12 cellular contexts compared by ENCODE assay signal in the genomic region with DNA sequence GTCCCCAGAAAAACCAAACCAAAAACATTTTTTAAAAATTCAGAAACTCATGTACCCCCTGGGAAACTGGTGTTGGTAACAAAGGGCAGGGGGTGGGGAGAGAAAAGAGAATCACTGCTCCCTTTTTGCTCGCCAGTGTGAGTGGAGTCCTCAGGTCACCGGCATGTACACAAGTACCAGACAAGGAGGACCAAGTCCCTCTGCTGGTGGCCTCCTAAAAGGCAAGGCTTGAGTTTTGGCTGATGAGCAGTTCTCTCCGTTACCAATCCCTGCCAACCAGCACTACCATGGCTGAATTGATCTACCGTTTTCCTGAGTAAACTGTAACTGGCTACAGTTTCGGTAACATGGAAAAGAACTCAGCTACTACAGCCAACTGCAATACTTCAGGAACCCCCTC. TPM values are rescaled to one million over a fixed set of nuclear protein-coding genes. Genes with fewer than 3 reads are reported as not detected.
DNase-seq lines count a peak whose midpoint lies in the region; ATAC-seq, FAIRE-seq and TF ChIP-seq lines count a peak whose summit lies in the region.
"Had no signal": no experiment of that assay in that cellular context is flagged by ENCODE, and none has a peak within 500 bp of the region (broad histone marks: within the 10 kb centered on the region; RNA-seq: fewer than 3 reads in every experiment).

No MANE protein-coding gene starts in this region.

- H2AFZ ChIP-seq in astrocyte (ENCODE audit: low read depth, low read length) (no peak overlapping the region), hepatocyte (no peak overlapping the region)

- no peaks in the 10 kb centered on the region for H3K36me3 Mint-ChIP-seq in activated CD8-positive, alpha-beta memory T cell treated with anti-CD3 and anti-CD28 coated beads, Interleukin-2, amount 10 ng/mL, durations not matched to agents 7 days and 5 days
- H3K36me3 Mint-ChIP-seq in astrocyte (ENCODE audit: low read depth, unreplicated experiment) (peaks cover 28% of the 10 kb centered on the region), type B pancreatic cell (peaks cover 48% of the 10 kb centered on the region)
- H3K36me3 Mint-ChIP-seq: activated naive CD4-positive, alpha-beta T cell treated with anti-CD3 and anti-CD28 coated beads, Interleukin-2, amount 50 U/mL, for 24 hours had no signal

- ATAC-seq in activated CD8-positive, alpha-beta memory T cell treated with anti-CD3 and anti-CD28 coated beads, Interleukin-2, amount 10 ng/mL, durations not matched to agents 7 days and 5 days, result no peak

- H3K36me3 ChIP-seq in astrocyte (ENCODE audit: insufficient read depth, low read length) (peaks cover 15% of the 10 kb centered on the region), hepatocyte (replicated peaks; ENCODE audit: insufficient read depth, low read depth) (no peaks in the 10 kb centered on the region)

- no peaks in the 10 kb centered on the region for H3K9me3 Mint-ChIP-seq in activated CD8-positive, alpha-beta memory T cell treated with anti-CD3 and anti-CD28 coated beads, Interleukin-2, amount 10 ng/mL, durations not matched to agents 7 days and 5 days (ENCODE audit: low read depth)
- no peaks in the 10 kb centered on the region for H3K9me3 Mint-ChIP-seq in astrocyte (ENCODE audit: unreplicated experiment)
- no peaks in the 10 kb centered on the region for H3K9me3 Mint-ChIP-seq in type B pancreatic cell
- H3K9me3 Mint-ChIP-seq: activated naive CD4-positive, alpha-beta T cell treated with anti-CD3 and anti-CD28 coated beads, Interleukin-2, amount 50 U/mL, for 24 hours had no signal

- no peak overlapping the region for H3K4me3 Mint-ChIP-seq in activated CD8-positive, alpha-beta memory T cell treated with anti-CD3 and anti-CD28 coated beads, Interleukin-2, amount 10 ng/mL, durations not matched to agents 7 days and 5 days
- no peak overlapping the region for H3K4me3 Mint-ChIP-seq in astrocyte (ENCODE audit: unreplicated experiment)
- no peak overlapping the region for H3K4me3 Mint-ChIP-seq in type B pancreatic cell
- H3K4me3 Mint-ChIP-seq: activated naive CD4-positive, alpha-beta T cell treated with anti-CD3 and anti-CD28 coated beads, Interleukin-2, amount 50 U/mL, for 24 hours had no signal

- TF ChIP-seq CTCF in astrocyte (IDR thresholded peaks at IDR 0.05; ENCODE audit: insufficient read depth, low read depth, low read length) (peak; percentile 19), hepatocyte (IDR thresholded peaks at IDR 0.05; ENCODE audit: poor library complexity) (peak; percentile 6), type B pancreatic cell (conservative IDR thresholded peaks at IDR 0.05) (peak; percentile 43)

- H3K9ac ChIP-seq in astrocyte (ENCODE audit: low read length), result no peak overlapping the region

- H3K27me3 ChIP-seq in astrocyte (ENCODE audit: insufficient read depth, low read length), result no peaks in the 10 kb centered on the region
- no peaks in the 10 kb centered on the region for H3K27me3 ChIP-seq in hepatocyte
- H3K27me3 ChIP-seq: vagina had no signal

- H3K9me2 ChIP-seq in hepatocyte (replicated peaks; ENCODE audit: insufficient read depth), result no peaks in the 10 kb centered on the region

- CTCF ChIA-PET in activated CD8-positive, alpha-beta memory T cell treated with anti-CD3 and anti-CD28 coated beads, Interleukin-2, amount 10 ng/mL, durations not matched to agents 7 days and 5 days (lab: Charles Lee), result interaction anchor here (1.1 kb wide), 1 partner anchor 118 kb away, joined by 3 read pairs; no protein-coding TSS in a partner anchor

- no peak overlapping the region for H3K4me2 ChIP-seq in astrocyte (ENCODE audit: low read length)
- H3K4me2 ChIP-seq in hepatocyte, result no peak overlapping the region

- peaks cover 26% of the 10 kb centered on the region for H3K4me1 ChIP-seq in astrocyte (ENCODE audit: insufficient read depth, low read length)
- H3K4me1 ChIP-seq in hepatocyte (ENCODE audit: insufficient read depth), result peaks cover 10% of the 10 kb centered on the region
- H3K4me1 ChIP-seq: vagina had no signal

- H3K79me2 ChIP-seq in astrocyte (ENCODE audit: insufficient read depth, low read length) (no peaks in the 10 kb centered on the region), hepatocyte (no peaks in the 10 kb centered on the region)

- FAIRE-seq in astrocyte (lab: Jason Lieb, UNC), result no peak

- no peaks in the 10 kb centered on the region for H3K4me1 Mint-ChIP-seq in activated CD8-positive, alpha-beta memory T cell treated with anti-CD3 and anti-CD28 coated beads, Interleukin-2, amount 10 ng/mL, durations not matched to agents 7 days and 5 days
- H3K4me1 Mint-ChIP-seq in astrocyte (ENCODE audit: low read depth, unreplicated experiment) (peaks cover 23% of the 10 kb centered on the region), type B pancreatic cell (ENCODE audit: unreplicated experiment) (peaks cover 26% of the 10 kb centered on the region)
- H3K4me1 Mint-ChIP-seq: activated naive CD4-positive, alpha-beta T cell treated with anti-CD3 and anti-CD28 coated beads, Interleukin-2, amount 50 U/mL, for 24 hours had no signal

- peaks cover 4% of the 10 kb centered on the region for H3K27me3 Mint-ChIP-seq in activated CD8-positive, alpha-beta memory T cell treated with anti-CD3 and anti-CD28 coated beads, Interleukin-2, amount 10 ng/mL, durations not matched to agents 7 days and 5 days
- H3K27me3 Mint-ChIP-seq in astrocyte (ENCODE audit: low read depth, unreplicated experiment), result no peaks in the 10 kb centered on the region
- no peaks in the 10 kb centered on the region for H3K27me3 Mint-ChIP-seq in type B pancreatic cell

- H3K4me3 ChIP-seq in astrocyte (ENCODE audit: insufficient read depth, low read depth, low read length) (no peak overlapping the region), hepatocyte (no peak overlapping the region)
- H3K4me3 ChIP-seq: vagina had no signal

- H3K27ac ChIP-seq in astrocyte (ENCODE audit: low read depth, low read length) (no peak overlapping the region), hepatocyte (no peak overlapping the region)
- H3K27ac ChIP-seq: vagina had no signal

- no peak overlapping the region for H3K27ac Mint-ChIP-seq in activated CD8-positive, alpha-beta memory T cell treated with anti-CD3 and anti-CD28 coated beads, Interleukin-2, amount 10 ng/mL, durations not matched to agents 7 days and 5 days
- H3K27ac Mint-ChIP-seq in astrocyte (ENCODE audit: unreplicated experiment) (no peak overlapping the region), type B pancreatic cell (peak overlapping the region; percentile 10)
- H3K27ac Mint-ChIP-seq: activated naive CD4-positive, alpha-beta T cell treated with anti-CD3 and anti-CD28 coated beads, Interleukin-2, amount 50 U/mL, for 24 hours had no signal

- DNase-seq in activated CD8-positive, alpha-beta memory T cell treated with anti-CD3 and anti-CD28 coated beads, Interleukin-2, amount 10 ng/mL, durations not matched to agents 7 days and 5 days, result peak; percentile 38
- no peak for DNase-seq in activated CD8-positive, alpha-beta memory T cell treated with anti-CD3 and anti-CD28 coated beads, Interleukin-2, amount 50 U/mL, for 4 hours
- DNase-seq in astrocyte (ENCODE audit: low read depth) (no peak), hepatocyte (ENCODE audit: low spot score) (no peak), type B pancreatic cell (ENCODE audit: extremely low spot score, unreplicated experiment) (no peak), hypothalamus (lab: John Stamatoyannopoulos, UW) (no peak), NCI-H2081 treated with DMSO at 0.1 percent for 48 hours (lab: John Stamatoyannopoulos, UW) (no peak), NCI-H187 treated with DMSO at 0.1 percent for 48 hours (lab: John Stamatoyannopoulos, UW) (no peak)
- DNase-seq: AML-193; stimulated activated CD4-positive, alpha-beta T cell treated with anti-CD3 and anti-CD28 coated beads, Interleukin-1b, Interleukin-23, amount 100 ng/mL, for 48 hours had no signal

- WGBS in hepatocyte (ENCODE audit: low lambda C conversion rate, missing lambda C conversion rate), result 90% methylated on average over 5 of the region's 5 CpGs

- H4K20me1 ChIP-seq in astrocyte (ENCODE audit: insufficient read depth, low read length) (peaks cover 21% of the 10 kb centered on the region), hepatocyte (ENCODE audit: insufficient read depth, poor library complexity, severe bottlenecking) (no peaks in the 10 kb centered on the region)

- H3K9me3 ChIP-seq in astrocyte (ENCODE audit: insufficient read depth, low read depth, low read length) (no peaks in the 10 kb centered on the region), hepatocyte (ENCODE audit: low read depth) (no peaks in the 10 kb centered on the region)
- H3K9me3 ChIP-seq: vagina had no signal

RNA-seq across cellular contexts. Expression of a gene that starts 22.0 kb away (rescaled TPM):
- not detected for total RNA-seq in activated CD8-positive, alpha-beta memory T cell treated with anti-CD3 and anti-CD28 coated beads, Interleukin-2, amount 10 ng/mL, durations not matched to agents 7 days and 5 days
- total RNA-seq in astrocyte (not detected in 2 replicates), hepatocyte (not detected in 2 replicates), type B pancreatic cell (ENCODE audit: low replicate concordance) (not detected in 2 replicates)
- not detected in 2 replicates for polyA plus RNA-seq in hepatocyte
- total RNA-seq: vagina had no signal
